Comparison of ENCODE assay signal across 11 cellular contexts in the genomic region with DNA sequence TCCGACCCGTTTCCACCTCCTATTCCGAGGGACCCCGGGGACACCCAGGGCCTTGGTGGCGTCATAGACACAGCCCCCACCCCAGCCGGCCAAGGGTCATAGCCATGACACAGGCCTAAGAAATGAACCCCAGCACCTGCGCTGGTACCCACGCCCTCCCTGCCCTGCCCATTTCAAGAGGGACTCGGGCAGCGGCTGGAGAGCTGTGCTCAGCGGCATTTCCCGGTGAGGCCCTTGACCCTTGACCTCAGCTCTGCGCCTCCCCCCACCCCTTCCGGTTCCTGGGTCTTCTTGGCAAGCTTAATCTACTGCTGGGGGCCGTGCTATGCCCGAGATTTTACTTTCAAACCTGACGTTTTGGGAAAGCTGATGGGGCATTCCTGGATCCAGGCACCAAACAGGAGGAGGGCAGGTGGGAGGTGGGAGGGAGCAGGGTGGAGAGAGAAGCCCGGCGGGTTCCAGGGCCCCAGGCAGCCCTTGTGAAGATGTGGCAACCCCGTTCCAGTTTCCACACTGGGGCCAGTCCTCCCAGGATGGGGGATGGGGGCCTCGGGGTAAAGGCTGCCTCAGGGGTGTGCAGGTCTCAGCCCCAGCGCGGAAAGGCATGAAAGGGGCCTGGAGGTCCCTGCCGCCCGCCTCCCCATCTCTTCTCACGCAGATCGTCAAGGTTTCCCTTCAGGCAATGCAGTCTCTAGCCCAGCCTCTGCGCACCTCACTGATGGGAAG. TPM values are rescaled to one million over a fixed set of nuclear protein-coding genes. Genes with fewer than 3 reads are reported as not detected.
DNase-seq lines count a peak whose midpoint lies in the region; ATAC-seq and TF ChIP-seq lines count a peak whose summit lies in the region.
"Had no signal": no experiment of that assay in that cellular context is flagged by ENCODE, and none has a peak within 500 bp of the region (broad histone marks: within the 10 kb centered on the region; RNA-seq: fewer than 3 reads in every experiment).

A gene (minus strand): TSS at position 414 of the 726 bp plus-strand sequence. CDS start 36 bp downstream, at position 378.

- H3K4me3 ChIP-seq in PC-9, result peak within 1 kb of the TSS; percentile 48; the same call in 1 of the 2 replicates
- peak within 1 kb of the TSS in 4 of 7 experiments; percentile 15 to 36 (median 25) for H3K4me3 ChIP-seq in skin epidermis

- peaks cover 10% of the 10 kb centered on the region for H3K27me3 ChIP-seq in PC-9 (ENCODE audit: insufficient read depth, low read depth)

- H3F3A ChIP-seq in PC-9 (ENCODE audit: insufficient read depth, low read depth), result peaks cover 10% of the 10 kb centered on the region

- ATAC-seq in left colon, result no peak

- H2AFZ ChIP-seq in PC-9, result peak within 1 kb of the TSS; percentile 27; the same call in 1 of the 2 replicates

- H3K36me3 Mint-ChIP-seq in activated CD4-positive, alpha-beta T cell treated with anti-CD3 and anti-CD28 coated beads, Interleukin-2, amount 10 ng/mL, durations not matched to agents 24 days and 14 days (ENCODE audit: low read depth), result no peaks in the 10 kb centered on the region

- POLR2A ChIA-PET in PC-9 (lab: Charles Lee; ENCODE audit: unreplicated experiment), result no interaction called here
- POLR2A ChIA-PET in GM10248 (lab: Yijun Ruan, JAX), result no interaction called here

- no peak within 1 kb of the TSS for H3K27ac ChIP-seq in PC-9
- no peak within 1 kb of the TSS for H3K27ac ChIP-seq in skin epidermis
- H3K27ac ChIP-seq: VCaP had no signal

- CTCF ChIA-PET in PC-9 (lab: Charles Lee) (interaction anchor here (0.7 kb wide), 1 partner anchor 143 kb away, joined by 3 read pairs; no protein-coding TSS in a partner anchor), GM10248 (lab: Yijun Ruan, JAX) (no interaction called here)

- BruUV-seq in PC-9 (replicated peaks; lab: Mats Ljungman, UMichigan), result no TSS peak

- H3K36me3 ChIP-seq in PC-9 (ENCODE audit: low read depth), result no peaks in the 10 kb centered on the region

- H3K4me3 Mint-ChIP-seq in activated CD4-positive, alpha-beta T cell treated with anti-CD3 and anti-CD28 coated beads, Interleukin-2, amount 10 ng/mL, durations not matched to agents 24 days and 14 days, result peak within 1 kb of the TSS; percentile 60

- H3K9me3 Mint-ChIP-seq in activated CD4-positive, alpha-beta T cell treated with anti-CD3 and anti-CD28 coated beads, Interleukin-2, amount 10 ng/mL, durations not matched to agents 24 days and 14 days, result no peaks in the 10 kb centered on the region

- no peaks in the 10 kb centered on the region for H4K20me1 ChIP-seq in PC-9 (ENCODE audit: insufficient read depth)

- H3K4me1 ChIP-seq in PC-9 (replicated peaks; ENCODE audit: insufficient read depth), result peaks cover 10% of the 10 kb centered on the region; the same call in 1 of the 2 replicates

- peak; percentile 61 for DNase-seq in activated CD4-positive, alpha-beta T cell treated with anti-CD3 and anti-CD28 coated beads, Interleukin-2, amount 10 ng/mL, durations not matched to agents 24 days and 14 days
- no peak for DNase-seq in activated CD4-positive, alpha-beta T cell treated with anti-CD3 and anti-CD28 coated beads for 48 hours
- DNase-seq in PC-9, result no peak
- peak; percentile 4 for DNase-seq in hepatic stellate cell (ENCODE audit: low spot score)
- DNase-seq in T1000 (lab: John Stamatoyannopoulos, UW), result no peak
- DNase-seq in GM10248 (ENCODE audit: extremely low spot score), result no peak
- no peak for DNase-seq in left colon
- DNase-seq: Karpas-422; stimulated activated CD4-positive, alpha-beta T cell treated with anti-CD3 and anti-CD28 coated beads, Interleukin-1b, Interleukin-23, amount 100 ng/mL, for 48 hours had no signal

- intact Hi-C loops in activated CD4-positive, alpha-beta T cell treated with anti-CD3 and anti-CD28 coated beads, Interleukin-2, amount 10 ng/mL, durations not matched to agents 24 days and 14 days (cut with micrococcal nuclease), result loop anchor here (2.0 kb wide), 1 partner anchor 29 kb away; a partner anchor contains a TSS
- intact Hi-C loops in PC-9 (cut with micrococcal nuclease; ENCODE audit: unreplicated experiment), result no loop called here
- intact Hi-C loops in left colon (cut with DNase I, micrococcal nuclease), result no loop called here

- no peaks in the 10 kb centered on the region for H3K9me3 ChIP-seq in PC-9 (ENCODE audit: insufficient read depth, low read depth)

- peaks cover 5% of the 10 kb centered on the region for H3K4me1 Mint-ChIP-seq in activated CD4-positive, alpha-beta T cell treated with anti-CD3 and anti-CD28 coated beads, Interleukin-2, amount 10 ng/mL, durations not matched to agents 24 days and 14 days

- no peaks in the 10 kb centered on the region for H3K79me2 ChIP-seq in PC-9 (ENCODE audit: low read depth)

- peaks cover 31% of the 10 kb centered on the region for H3K27me3 Mint-ChIP-seq in activated CD4-positive, alpha-beta T cell treated with anti-CD3 and anti-CD28 coated beads, Interleukin-2, amount 10 ng/mL, durations not matched to agents 24 days and 14 days

- no peaks in the 10 kb centered on the region for H3K9me2 ChIP-seq in PC-9 (ENCODE audit: insufficient read depth)

- peak within 1 kb of the TSS; percentile 73 for H3K4me2 ChIP-seq in PC-9

- TF ChIP-seq CTCF in PC-9 (conservative IDR thresholded peaks at IDR 0.05) (no peak), GM10248 (IDR thresholded peaks at IDR 0.05; ENCODE audit: control extremely low read depth, extremely low read depth, low read depth, missing control alignments) (no peak)

- no peak within 1 kb of the TSS for H3K27ac Mint-ChIP-seq in activated CD4-positive, alpha-beta T cell treated with anti-CD3 and anti-CD28 coated beads, Interleukin-2, amount 10 ng/mL, durations not matched to agents 24 days and 14 days

RNA-seq across cellular contexts. Expression of the gene that starts here (rescaled TPM):
- total RNA-seq in activated CD4-positive, alpha-beta T cell treated with anti-CD3 and anti-CD28 coated beads, Interleukin-2, amount 10 ng/mL, durations not matched to agents 24 days and 14 days, result 1.4 and 2.3 TPM in 2 replicates
- total RNA-seq in PC-9 (2021) (2.5 and 5.4 TPM in 2 replicates), left colon (under 1 TPM; 0.34 to 0.59 TPM)

Comparison
In these comparisons a context has a peak if more than half of its experiments do, and no peak if none do; other contexts are left out.
1. DNase-seq: peak in activated CD4-positive, alpha-beta T cell treated with anti-CD3 and anti-CD28 coated beads, Interleukin-2, amount 10 ng/mL, durations not matched to agents 24 days and 14 days (single experiment) and hepatic stellate cell (single experiment); none in activated CD4-positive, alpha-beta T cell treated with anti-CD3 and anti-CD28 coated beads for 48 hours (single experiment), PC-9 (0 of 2), T1000 (single experiment), GM10248 (single experiment) and left colon (0 of 2).